17 cellular contexts compared by ENCODE assay signal in genomic region chr1:220642285-220642684, GRCh38. TPM values are rescaled to one million over a fixed set of nuclear protein-coding genes. Genes with fewer than 3 reads are reported as not detected.
DNase-seq lines count a peak whose midpoint lies in the region; ATAC-seq and TF ChIP-seq lines count a peak whose summit lies in the region.
"Had no signal": no experiment of that assay in that cellular context is flagged by ENCODE, and none has a peak within 500 bp of the region (broad histone marks: within the 10 kb centered on the region; RNA-seq: fewer than 3 reads in every experiment).

No MANE protein-coding gene starts in this region.

- ATAC-seq in GM23338 (peak; percentile 51), GM19397 (IDR thresholded peaks at IDR 0.05; ENCODE audit: unreplicated experiment) (no peak)
- ATAC-seq: A549; CD8-positive, alpha-beta T cell had no signal

- WGBS in stomach, 5 donors, result 80 to 100% (median 93%) methylated on average over 1 to 4 of the region's 4 CpGs

- H3K9me3 Mint-ChIP-seq in GM23338 (peaks cover 25% of the 10 kb centered on the region; the same call in 2 of the 3 replicates), chondrocyte (ENCODE audit: low read depth) (peaks cover 13% of the 10 kb centered on the region)
- H3K9me3 Mint-ChIP-seq: CD4-positive, alpha-beta T cell; CD8-positive, alpha-beta T cell had no signal

- no peak for TF ChIP-seq POLR2A in stomach (IDR thresholded peaks at IDR 0.05)

- TF ChIP-seq CTCF in GM23338 (conservative IDR thresholded peaks at IDR 0.05; ENCODE audit: low read depth in 2 of 2) (no peak), chondrocyte (IDR thresholded peaks at IDR 0.05) (no peak), osteoblast (IDR thresholded peaks at IDR 0.05; ENCODE audit: extremely low read depth, low read depth, low read length) (no peak), stomach (IDR thresholded peaks at IDR 0.05) (no peak)

- H3K4me3 Mint-ChIP-seq in GM23338, result no peak overlapping the region
- no peak overlapping the region for H3K4me3 Mint-ChIP-seq in chondrocyte (ENCODE audit: unreplicated experiment)
- H3K4me3 Mint-ChIP-seq: B cell; CD4-positive, alpha-beta T cell; CD8-positive, alpha-beta T cell had no signal

- H3K79me2 ChIP-seq in GM23338 (replicated peaks; ENCODE audit: insufficient read depth) (no peaks in the 10 kb centered on the region), osteoblast (ENCODE audit: insufficient read depth, low read length) (no peaks in the 10 kb centered on the region)

- no peaks in the 10 kb centered on the region for H3K4me1 ChIP-seq in GM23338 (ENCODE audit: insufficient read depth)
- no peaks in the 10 kb centered on the region for H3K4me1 ChIP-seq in osteoblast (ENCODE audit: insufficient read depth, low read length)
- H3K4me1 ChIP-seq in stomach, result no peaks in the 10 kb centered on the region
- H3K4me1 ChIP-seq: A549; BLaER1 treated with 17β-estradiol and CSF1 and Interleukin-3, amounts not matched to agents 10 nM and 100 nM; Caco-2 had no signal

- H4K20me1 ChIP-seq in GM23338 (replicated peaks; ENCODE audit: insufficient read depth) (no peaks in the 10 kb centered on the region), osteoblast (ENCODE audit: insufficient read depth, low read length) (no peaks in the 10 kb centered on the region)
- H4K20me1 ChIP-seq: BLaER1 treated with 17β-estradiol and CSF1 and Interleukin-3, amounts not matched to agents 10 nM and 100 nM had no signal

- H3K27me3 ChIP-seq in GM23338 (ENCODE audit: insufficient read depth) (no peaks in the 10 kb centered on the region), osteoblast (ENCODE audit: insufficient read depth, low read length) (no peaks in the 10 kb centered on the region), stomach (no peaks in the 10 kb centered on the region)
- H3K27me3 ChIP-seq: BLaER1 treated with 17β-estradiol and CSF1 and Interleukin-3, amounts not matched to agents 10 nM and 100 nM had no signal

- H3K27me3 Mint-ChIP-seq in GM23338 (ENCODE audit: insufficient read depth, low read depth, poor library complexity) (no peaks in the 10 kb centered on the region), chondrocyte (ENCODE audit: low read depth) (no peaks in the 10 kb centered on the region)

- H3F3A ChIP-seq in GM23338 (replicated peaks; ENCODE audit: low read depth), result no peaks in the 10 kb centered on the region

- intact Hi-C loops in stomach (cut with DNase I; ENCODE audit: low total_unique reads), result no loop called here

- H2AFZ ChIP-seq in GM23338, result no peak overlapping the region
- H2AFZ ChIP-seq in osteoblast (ENCODE audit: low read length), result no peak overlapping the region

- H3K27ac Mint-ChIP-seq in GM23338, result no peak overlapping the region
- H3K27ac Mint-ChIP-seq in chondrocyte (ENCODE audit: unreplicated experiment), result no peak overlapping the region
- H3K27ac Mint-ChIP-seq: B cell; CD4-positive, alpha-beta T cell; CD8-positive, alpha-beta T cell had no signal

- DNase-seq in GM23338 (ENCODE audit: low spot score) (no peak), chondrocyte (ENCODE audit: low spot score) (peak; percentile 65), osteoblast (ENCODE audit: insufficient read length, low spot score, missing footprints) (peak; percentile 11), stomach (no peak)
- DNase-seq: AML-193; Calu3; CD4-positive, alpha-beta T cell; CD8-positive, alpha-beta T cell; DMS79 treated with DMSO at 0.1 percent for 48 hours; GF-D8 had no signal

- H3K4me2 ChIP-seq in GM23338 (no peak overlapping the region), osteoblast (ENCODE audit: insufficient read depth, low read length) (no peak overlapping the region)
- H3K4me2 ChIP-seq: A549; BLaER1 treated with 17β-estradiol and CSF1 and Interleukin-3, amounts not matched to agents 10 nM and 100 nM had no signal

- 0 out of 2 replicates have a peak, but pooled peaks cover 4% of the 10 kb centered on the region for H3K9me2 ChIP-seq in GM23338 (ENCODE audit: insufficient read depth)

- no peaks in the 10 kb centered on the region; the same call in 1 of the 2 replicates for H3K36me3 ChIP-seq in GM23338 (ENCODE audit: insufficient read depth)
- H3K36me3 ChIP-seq in osteoblast (ENCODE audit: insufficient read depth, low read length), result no peaks in the 10 kb centered on the region
- peaks cover 0 to 3% (median 0%) of the 10 kb centered on the region in 4 donors for H3K36me3 ChIP-seq in stomach

- H3K36me3 Mint-ChIP-seq in GM23338 (ENCODE audit: low read depth) (peaks cover 74% of the 10 kb centered on the region), chondrocyte (ENCODE audit: low read depth) (peaks cover 10% of the 10 kb centered on the region)
- H3K36me3 Mint-ChIP-seq: CD8-positive, alpha-beta T cell had no signal

- TF ChIP-seq EP300 in stomach (IDR thresholded peaks at IDR 0.05), result no peak

- no peak overlapping the region for H3K4me3 ChIP-seq in GM23338
- no peak overlapping the region for H3K4me3 ChIP-seq in osteoblast (ENCODE audit: insufficient read depth, low read length)
- H3K4me3 ChIP-seq in stomach, result no peak overlapping the region
- H3K4me3 ChIP-seq: A549; BLaER1 treated with 17β-estradiol and CSF1 and Interleukin-3, amounts not matched to agents 10 nM and 100 nM had no signal

- H3K4me1 Mint-ChIP-seq in GM23338 (no peaks in the 10 kb centered on the region), chondrocyte (ENCODE audit: low read depth) (no peaks in the 10 kb centered on the region)
- H3K4me1 Mint-ChIP-seq: B cell had no signal

- no peak overlapping the region for H3K27ac ChIP-seq in GM23338 (ENCODE audit: low read depth)
- H3K27ac ChIP-seq in osteoblast (ENCODE audit: low read depth, low read length), result no peak overlapping the region
- H3K27ac ChIP-seq in stomach, result no peak overlapping the region
- H3K27ac ChIP-seq: 22Rv1; A549; BLaER1 treated with 17β-estradiol and CSF1 and Interleukin-3, amounts not matched to agents 10 nM and 100 nM; C4-2B had no signal

- H3K9me3 ChIP-seq in osteoblast (ENCODE audit: low read depth, low read length) (no peaks in the 10 kb centered on the region), stomach (no peaks in the 10 kb centered on the region)
- H3K9me3 ChIP-seq: A549, Caco-2 had no signal

TF ChIP-seq in GM23338, 12 proteins besides CTCF, POLR2A, EP300 and RAD21:
- TF ChIP-seq ZNF331 (CRISPR knock-in tag; IDR thresholded peaks at IDR 0.05; ENCODE audit: low read depth), result no peak
- TF ChIP-seq JUNB (IDR thresholded peaks at IDR 0.05; ENCODE audit: unreplicated experiment), result no peak

RNA-seq across cellular contexts. Expression of gene C1orf115, which starts 47.9 kb away (rescaled TPM):
- total RNA-seq in GM23338 (2014; rRNA removed; shearing (Covaris generic)), result 6.0 and 6.1 TPM in 2 replicates
- polyA plus RNA-seq in GM23338 (2016; fragmentation: Nextera tagmentation; extraction: Ambion mirVana), result 2.5 and 2.9 TPM in 2 replicates
- 2.0 to 3.5 TPM (median 3.4 TPM) in 3 replicates for total RNA-seq in chondrocyte
- 0.29 and 0.36 TPM in 2 replicates for total RNA-seq in osteoblast
- total RNA-seq in stomach, result 10 to 100 TPM in 3 of 5 donors, 1 to 10 TPM in 2; 9.3 to 23.2 (median 12.3) TPM
- polyA plus RNA-seq in stomach, result 10 to 100 TPM; 13.5 to 28.8 (median 21.7) TPM

Comparison
In these comparisons a context has a peak if more than half of its experiments do, and no peak if none do; other contexts are left out.
1. DNase-seq: peak in chondrocyte (single experiment) and osteoblast (single experiment); none in GM23338 (single experiment) and stomach (single experiment).